Comparison of ENCODE assay signal across 8 cellular contexts in the genomic region with DNA sequence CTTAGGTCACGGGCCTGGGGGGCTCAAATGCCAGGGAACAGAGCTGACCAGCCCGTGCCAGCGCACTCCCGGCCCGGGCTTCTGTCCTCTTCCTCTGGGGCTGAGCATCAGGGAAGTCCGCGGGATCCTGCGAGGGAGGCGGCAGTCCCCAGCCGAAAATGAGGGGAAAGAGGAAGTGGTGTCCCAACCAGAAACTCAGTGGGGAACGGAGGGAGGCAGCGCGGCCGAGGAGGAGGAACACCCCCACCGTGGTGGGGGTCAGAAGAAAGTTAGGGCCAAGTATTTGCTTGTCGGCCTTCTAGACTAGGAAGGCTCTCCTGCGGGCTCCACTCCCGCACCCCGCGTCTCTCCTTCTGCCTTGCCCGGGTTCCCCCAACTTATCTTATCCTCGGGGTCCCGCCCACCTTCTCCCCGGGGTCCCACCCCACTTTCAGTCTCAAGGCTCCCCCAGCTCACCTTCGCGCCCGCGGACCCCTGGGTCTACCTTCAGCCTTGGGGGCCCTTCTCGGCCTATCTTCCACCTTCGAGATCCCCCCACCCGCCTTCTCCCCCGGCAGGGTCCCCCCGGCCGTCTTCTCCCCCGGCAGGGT. TPM values are rescaled to one million over a fixed set of nuclear protein-coding genes. Genes with fewer than 3 reads are reported as not detected.
A peak's percentile ranks its signal among the peaks of the same experiment; 100 is the strongest.
DNase-seq lines count a peak whose midpoint lies in the region; ATAC-seq lines count a peak whose summit lies in the region.

No MANE protein-coding gene starts in this region.

- peak; percentile 31 for DNase-seq in SW480 (ENCODE audit: low spot score)
- DNase-seq in hepatic stellate cell (ENCODE audit: low spot score) = peak; percentile 70
- DNase-seq in sciatic nerve (ENCODE audit: low spot score) = peak; percentile 78
- no peak for DNase-seq in cerebellar nuclear complex (lab: John Stamatoyannopoulos, UW)

- peak overlapping the region; percentile 52 for H3K27ac ChIP-seq in angular gyrus (ENCODE audit: low read depth, low read length)

- intact Hi-C loops in sciatic nerve (cut with DNase I) = no loop called here

- ATAC-seq in GM18502 (IDR thresholded peaks at IDR 0.05; ENCODE audit: poor library complexity, unreplicated experiment) (peak; percentile 51), HG03342 (IDR thresholded peaks at IDR 0.05; ENCODE audit: unreplicated experiment) (peak; percentile 38), sciatic nerve (peak; percentile 59), GM18873 (IDR thresholded peaks at IDR 0.05; ENCODE audit: low FRiP score, unreplicated experiment) (no peak)

RNA-seq across cellular contexts. Expression of a gene that starts 0.6 kb away (rescaled TPM):
- total RNA-seq in sciatic nerve = 41.5 TPM

Comparison
In these comparisons a context has a peak if more than half of its experiments do, and no peak if none do; other contexts are left out.
1. DNase-seq: peak in SW480 (single experiment), hepatic stellate cell (single experiment) and sciatic nerve (single experiment); none in cerebellar nuclear complex (0 of 2).